27 cellular contexts compared by ENCODE assay signal in genomic region chr16:56273615-56274014, GRCh38.
"Had no signal": no experiment of that assay in that cellular context is flagged by ENCODE, and none has a peak within 500 bp of the region (broad histone marks: within the 10 kb centered on the region; RNA-seq: fewer than 3 reads in every experiment).

No MANE protein-coding gene starts in this region.

- DNase-seq: activated B cell treated with CpG ODN at 0.5 μM for 24 hours; activated CD4-positive, alpha-beta T cell treated with anti-CD3 and anti-CD28 coated beads for 1 hour; activated CD4-positive, alpha-beta T cell treated with anti-CD3 and anti-CD28 coated beads, Interleukin-2, amount 10 ng/mL, durations not matched to agents 24 days and 14 days; activated CD4-positive, alpha-beta T cell treated with anti-CD3 and anti-CD28 coated beads, Interleukin-2, amount 50 U/mL, for 48 hours; activated CD8-positive, alpha-beta memory T cell treated with anti-CD3 and anti-CD28 coated beads, Interleukin-2, amount 10 ng/mL, durations not matched to agents 7 days and 5 days; activated effector memory CD4-positive, alpha-beta T cell treated with Interleukin-2 at 50 U/mL for 16 hours; activated naive CD4-positive, alpha-beta T cell; activated naive CD8-positive, alpha-beta T cell treated with anti-CD3 and anti-CD28 coated beads, Interleukin-2, amount 50 U/mL, for 24 hours; activated T-cell treated with anti-CD3 and anti-CD28 coated beads, Interleukin-2, amount 50 U/mL, for 24 hours; amniotic stem cell; Karpas-422; MM.1S; NCI-H1105; NCI-H1436; NCI-H1694 treated with DMSO at 0.1 percent for 48 hours; NCI-H2029 treated with DMSO at 0.1 percent for 48 hours; NCI-H345; NCI-H510A; NCI-H526 treated with DMSO at 0.1 percent for 48 hours; NCI-H82; OCI-M1; RPMI8226; SIG-M5; T-helper 17 cell; T-helper 9 cell had no signal

- ATAC-seq: activated CD8-positive, alpha-beta memory T cell treated with anti-CD3 and anti-CD28 coated beads, Interleukin-2, amount 10 ng/mL, durations not matched to agents 7 days and 5 days; activated naive CD4-positive, alpha-beta T cell treated with anti-CD3 and anti-CD28 coated beads, Interleukin-2, amount 50 U/mL, for 72 hours; activated naive CD8-positive, alpha-beta T cell treated with anti-CD3 and anti-CD28 coated beads, Interleukin-2, amount 50 U/mL, for 24 hours; Panc1; T-helper 17 cell had no signal
